Comparison of ENCODE assay signal across 8 cellular contexts in genomic region chr19:27794444-27795042, GRCh38.
DNase-seq lines count a peak whose midpoint lies in the region; ATAC-seq and TF ChIP-seq lines count a peak whose summit lies in the region.

No MANE protein-coding gene starts in this region.

- peak overlapping the region; percentile 88 to 95 (median 92) for H3K27ac Mint-ChIP-seq in CD14-positive monocyte
- H3K27ac Mint-ChIP-seq in stimulated activated naive CD8-positive, alpha-beta T cell treated with anti-CD3 and anti-CD28 coated beads, Interleukin-15, Interleukin-2, amounts not matched to agents 100 ng/mL and 50 ng/mL, for 24 hours, result peak overlapping the region; percentile 96

- H3K4me1 Mint-ChIP-seq in CD14-positive monocyte, result peaks cover 29% of the 10 kb centered on the region
- peaks cover 36% of the 10 kb centered on the region for H3K4me1 Mint-ChIP-seq in stimulated activated naive CD8-positive, alpha-beta T cell treated with anti-CD3 and anti-CD28 coated beads, Interleukin-15, Interleukin-2, amounts not matched to agents 100 ng/mL and 50 ng/mL, for 24 hours (ENCODE audit: low read depth)

- intact Hi-C loops in CD14-positive monocyte (cut with micrococcal nuclease), result loop anchor here in 1 of 2 donors (10.0 kb wide), 1 partner anchor 1810 kb away; the partner anchor contains the start of gene POP4

- ATAC-seq in GM21381 (IDR thresholded peaks at IDR 0.05; ENCODE audit: unreplicated experiment) (peak; percentile 6), HG03108 (IDR thresholded peaks at IDR 0.05; ENCODE audit: unreplicated experiment) (no peak)

- peak overlapping the region; percentile 94 to 99 for H3K4me3 Mint-ChIP-seq in CD14-positive monocyte
- H3K4me3 Mint-ChIP-seq in stimulated activated naive CD8-positive, alpha-beta T cell treated with anti-CD3 and anti-CD28 coated beads, Interleukin-15, Interleukin-2, amounts not matched to agents 100 ng/mL and 50 ng/mL, for 24 hours, result peak overlapping the region; percentile 92

- peaks cover 13 to 27% of the 10 kb centered on the region in 2 donors for H3K36me3 Mint-ChIP-seq in CD14-positive monocyte
- peaks cover 27% of the 10 kb centered on the region for H3K36me3 Mint-ChIP-seq in stimulated activated naive CD8-positive, alpha-beta T cell treated with anti-CD3 and anti-CD28 coated beads, Interleukin-15, Interleukin-2, amounts not matched to agents 100 ng/mL and 50 ng/mL, for 24 hours (ENCODE audit: low read depth)

- peaks cover 0 to 3% (median 0%) of the 10 kb centered on the region in 3 donors for H3K27me3 Mint-ChIP-seq in CD14-positive monocyte (ENCODE audit: low read depth in 3 of 3)
- H3K27me3 Mint-ChIP-seq in stimulated activated naive CD8-positive, alpha-beta T cell treated with anti-CD3 and anti-CD28 coated beads, Interleukin-15, Interleukin-2, amounts not matched to agents 100 ng/mL and 50 ng/mL, for 24 hours, result no peaks in the 10 kb centered on the region

- DNase-seq in CD14-positive monocyte (ENCODE audit: low spot score), result no peak
- DNase-seq in NAMALWA (ENCODE audit: low spot score), result peak; percentile 45
- DNase-seq in brain microvascular endothelial cell, result peak; percentile 39
- DNase-seq in iris pigment epithelial cell (ENCODE audit: low read depth), result peak; percentile 49
- no peak for DNase-seq in NCI-H2171 (lab: John Stamatoyannopoulos, UW)

- no peaks in the 10 kb centered on the region for H3K27me3 ChIP-seq in brain microvascular endothelial cell (replicated peaks)

- H3K9me3 Mint-ChIP-seq in CD14-positive monocyte, result peaks cover 0 to 5% (median 0%) of the 10 kb centered on the region in 7 donors
- no peaks in the 10 kb centered on the region for H3K9me3 Mint-ChIP-seq in stimulated activated naive CD8-positive, alpha-beta T cell treated with anti-CD3 and anti-CD28 coated beads, Interleukin-15, Interleukin-2, amounts not matched to agents 100 ng/mL and 50 ng/mL, for 24 hours

- TF ChIP-seq CTCF in CD14-positive monocyte (IDR thresholded peaks at IDR 0.05), result no peak
- TF ChIP-seq CTCF in brain microvascular endothelial cell (IDR thresholded peaks at IDR 0.05; ENCODE audit: low read depth, low read length, missing control alignments), result no peak

- H3K36me3 ChIP-seq in brain microvascular endothelial cell (replicated peaks), result peaks cover 3% of the 10 kb centered on the region

- H3K27ac ChIP-seq in brain microvascular endothelial cell, result peak overlapping the region; percentile 68

- peak overlapping the region; percentile 96 for H3K4me3 ChIP-seq in brain microvascular endothelial cell (ENCODE audit: low read depth, low read length)

- in situ Hi-C loops in brain microvascular endothelial cell (cut with HindIII; ENCODE audit: low pct_ligation_motif_present, low sequenced_read_pairs), result no loop called here

Comparison
In these comparisons a context has a peak if more than half of its experiments do, and no peak if none do; other contexts are left out.
1. DNase-seq: peak in NAMALWA (single experiment), brain microvascular endothelial cell (single experiment) and iris pigment epithelial cell (single experiment); none in CD14-positive monocyte (single experiment) and NCI-H2171 (single experiment).